ENCODE assay signal across 1 cellular context in the genomic region with DNA sequence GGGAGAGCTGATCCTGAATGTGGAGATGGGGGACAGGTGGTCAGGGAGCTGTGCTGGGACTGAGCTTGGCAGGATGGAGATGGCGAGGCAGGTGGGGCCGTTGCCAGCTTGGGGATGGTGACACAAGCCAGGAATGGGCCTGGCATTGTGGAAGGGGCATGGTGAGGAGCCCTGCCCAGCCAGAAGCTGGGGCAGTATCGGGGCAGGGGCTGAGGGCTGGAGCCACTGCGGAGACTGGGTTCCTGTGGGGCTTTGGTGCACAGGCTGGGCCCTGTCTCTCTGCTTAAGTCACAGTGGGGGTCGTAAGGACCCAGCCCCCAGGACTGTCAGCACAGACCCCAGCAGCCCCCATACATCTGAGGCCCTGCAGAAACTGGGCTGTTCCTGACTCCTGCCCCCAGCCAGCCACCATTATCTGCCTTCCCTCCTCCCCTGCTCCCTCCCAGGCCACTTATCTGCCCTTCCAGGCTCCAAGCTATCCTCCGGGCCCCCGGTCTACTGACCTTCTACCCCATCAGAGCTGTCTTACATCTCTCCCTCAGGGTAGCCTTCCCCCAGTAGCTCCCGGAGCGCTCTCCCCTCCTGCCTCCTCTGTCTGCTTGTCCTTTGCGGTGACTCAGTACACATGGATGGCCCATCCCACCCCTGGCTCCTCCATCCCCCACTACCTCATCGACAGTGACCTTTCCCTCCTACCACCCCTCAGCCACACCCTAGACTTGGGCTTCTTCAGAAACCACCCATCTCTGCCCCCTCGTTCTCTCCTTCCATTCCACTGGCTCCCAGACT.
TF ChIP-seq lines count a peak whose summit lies in the region.

No MANE protein-coding gene starts in this region.

TF ChIP-seq in K562, 482 proteins besides CTCF, POLR2A, EP300 and RAD21 (continued from another document and continues in another):
- TF ChIP-seq ZNF655 (CRISPR knock-in tag; IDR thresholded peaks at IDR 0.05) (no peak), CAMTA2 (CRISPR knock-in tag; conservative IDR thresholded peaks at IDR 0.05) (no peak), FOXJ2 (tag; IDR thresholded peaks at IDR 0.05) (no peak), NR2F6 (CRISPR knock-in tag; IDR thresholded peaks at IDR 0.05) (no peak), ZKSCAN1 (IDR thresholded peaks at IDR 0.05; ENCODE audit: low read depth, low read length) (no peak), ZNF592 (IDR thresholded peaks at IDR 0.05) (peak; percentile 22; the same call in 1 of the 2 replicates), CHD2 (IDR thresholded peaks at IDR 0.05; ENCODE audit: low read depth, low read length) (no peak), POLR2AphosphoS5 (IDR thresholded peaks at IDR 0.05; ENCODE audit: control insufficient read depth, insufficient read depth, low read depth, low read length) (peak; percentile 86), FOXK1 (CRISPR knock-in tag; IDR thresholded peaks at IDR 0.05; ENCODE audit: borderline replicate concordance) (peak; percentile 19; the same call in 1 of the 2 replicates), NFIX (CRISPR knock-in tag; IDR thresholded peaks at IDR 0.05; ENCODE audit: low read depth) (no peak), E4F1 (CRISPR knock-in tag; IDR thresholded peaks at IDR 0.05; ENCODE audit: borderline replicate concordance) (no peak), DDX20 (tag; IDR thresholded peaks at IDR 0.05; ENCODE audit: low read depth) (no peak), ZNF518B (CRISPR knock-in tag; IDR thresholded peaks at IDR 0.05) (no peak), CXXC5 (CRISPR knock-in tag; IDR thresholded peaks at IDR 0.05) (no peak), ZNF830 (CRISPR knock-in tag; IDR thresholded peaks at IDR 0.05) (no peak), OTX1 (CRISPR knock-in tag; IDR thresholded peaks at IDR 0.05) (0 out of 2 replicates have a peak, but pooled peaks have one; percentile 48), MYC (IDR thresholded peaks at IDR 0.05; ENCODE audit: low read depth, low read length) (peak; percentile 14; the same call in 1 of the 2 replicates), MYC (CRISPR knock-in tag; IDR thresholded peaks at IDR 0.05; ENCODE audit: borderline replicate concordance, low read depth) (no peak), DACH1 (IDR thresholded peaks at IDR 0.05; ENCODE audit: partially characterized antibody) (no peak), MTF1 (CRISPR knock-in tag; IDR thresholded peaks at IDR 0.05; ENCODE audit: borderline replicate concordance) (no peak), ZNF274 (IDR thresholded peaks at IDR 0.05; ENCODE audit: borderline replicate concordance, low read depth, low read length) (no peak), KLF10 (CRISPR knock-in tag; IDR thresholded peaks at IDR 0.05) (no peak), ZBTB7A (IDR thresholded peaks at IDR 0.05; ENCODE audit: borderline replicate concordance, control insufficient read depth, low read depth, low read length) (peak; percentile 94), ZSCAN29 (IDR thresholded peaks at IDR 0.05) (no peak), USF2 (CRISPR knock-in tag; IDR thresholded peaks at IDR 0.05) (no peak), ZNF165 (CRISPR knock-in tag; IDR thresholded peaks at IDR 0.05; ENCODE audit: borderline replicate concordance) (no peak), HDGF (IDR thresholded peaks at IDR 0.05) (peak; percentile 81), MCM7 (IDR thresholded peaks at IDR 0.05) (no peak), RBM25 (IDR thresholded peaks at IDR 0.05; ENCODE audit: low read depth, low read length, severe bottlenecking) (no peak), ESRRA (IDR thresholded peaks at IDR 0.05; ENCODE audit: borderline replicate concordance, low read depth) (0 out of 2 replicates have a peak, but pooled peaks have one; percentile 20), RNF2 (IDR thresholded peaks at IDR 0.05) (no peak), ZNF431 (CRISPR knock-in tag; IDR thresholded peaks at IDR 0.05) (no peak), NCOR1 (IDR thresholded peaks at IDR 0.05) (peak; percentile 93), COPS2 (conservative IDR thresholded peaks at IDR 0.05) (no peak), ELF4 (CRISPR knock-in tag; IDR thresholded peaks at IDR 0.05) (no peak; the same call in 1 of the 2 replicates), NR3C1 (CRISPR knock-in tag; IDR thresholded peaks at IDR 0.05) (no peak), ZNF695 (CRISPR knock-in tag; IDR thresholded peaks at IDR 0.05) (no peak), SMARCA5 (IDR thresholded peaks at IDR 0.05) (no peak), XRCC4 (IDR thresholded peaks at IDR 0.05; ENCODE audit: extremely low read depth, insufficient read depth, insufficient read length) (no peak), HDAC6 (IDR thresholded peaks at IDR 0.05; ENCODE audit: low read depth, low read length) (no peak), NUFIP1 (IDR thresholded peaks at IDR 0.05; ENCODE audit: partially characterized antibody) (no peak), NFATC3 (IDR thresholded peaks at IDR 0.05) (no peak)
- TF ChIP-seq, protein P1, sequence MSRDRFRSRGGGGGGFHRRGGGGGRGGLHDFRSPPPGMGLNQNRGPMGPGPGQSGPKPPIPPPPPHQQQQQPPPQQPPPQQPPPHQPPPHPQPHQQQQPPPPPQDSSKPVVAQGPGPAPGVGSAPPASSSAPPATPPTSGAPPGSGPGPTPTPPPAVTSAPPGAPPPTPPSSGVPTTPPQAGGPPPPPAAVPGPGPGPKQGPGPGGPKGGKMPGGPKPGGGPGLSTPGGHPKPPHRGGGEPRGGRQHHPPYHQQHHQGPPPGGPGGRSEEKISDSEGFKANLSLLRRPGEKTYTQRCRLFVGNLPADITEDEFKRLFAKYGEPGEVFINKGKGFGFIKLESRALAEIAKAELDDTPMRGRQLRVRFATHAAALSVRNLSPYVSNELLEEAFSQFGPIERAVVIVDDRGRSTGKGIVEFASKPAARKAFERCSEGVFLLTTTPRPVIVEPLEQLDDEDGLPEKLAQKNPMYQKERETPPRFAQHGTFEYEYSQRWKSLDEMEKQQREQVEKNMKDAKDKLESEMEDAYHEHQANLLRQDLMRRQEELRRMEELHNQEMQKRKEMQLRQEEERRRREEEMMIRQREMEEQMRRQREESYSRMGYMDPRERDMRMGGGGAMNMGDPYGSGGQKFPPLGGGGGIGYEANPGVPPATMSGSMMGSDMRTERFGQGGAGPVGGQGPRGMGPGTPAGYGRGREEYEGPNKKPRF (IDR thresholded peaks at IDR 0.05; ENCODE audit: low read depth, low read length), result no peak
- TF ChIP-seq, protein P2, sequence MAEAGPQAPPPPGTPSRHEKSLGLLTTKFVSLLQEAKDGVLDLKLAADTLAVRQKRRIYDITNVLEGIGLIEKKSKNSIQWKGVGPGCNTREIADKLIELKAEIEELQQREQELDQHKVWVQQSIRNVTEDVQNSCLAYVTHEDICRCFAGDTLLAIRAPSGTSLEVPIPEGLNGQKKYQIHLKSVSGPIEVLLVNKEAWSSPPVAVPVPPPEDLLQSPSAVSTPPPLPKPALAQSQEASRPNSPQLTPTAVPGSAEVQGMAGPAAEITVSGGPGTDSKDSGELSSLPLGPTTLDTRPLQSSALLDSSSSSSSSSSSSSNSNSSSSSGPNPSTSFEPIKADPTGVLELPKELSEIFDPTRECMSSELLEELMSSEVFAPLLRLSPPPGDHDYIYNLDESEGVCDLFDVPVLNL (CRISPR knock-in tag; IDR thresholded peaks at IDR 0.05; ENCODE audit: low read depth), result no peak
- TF ChIP-seq, protein P3, sequence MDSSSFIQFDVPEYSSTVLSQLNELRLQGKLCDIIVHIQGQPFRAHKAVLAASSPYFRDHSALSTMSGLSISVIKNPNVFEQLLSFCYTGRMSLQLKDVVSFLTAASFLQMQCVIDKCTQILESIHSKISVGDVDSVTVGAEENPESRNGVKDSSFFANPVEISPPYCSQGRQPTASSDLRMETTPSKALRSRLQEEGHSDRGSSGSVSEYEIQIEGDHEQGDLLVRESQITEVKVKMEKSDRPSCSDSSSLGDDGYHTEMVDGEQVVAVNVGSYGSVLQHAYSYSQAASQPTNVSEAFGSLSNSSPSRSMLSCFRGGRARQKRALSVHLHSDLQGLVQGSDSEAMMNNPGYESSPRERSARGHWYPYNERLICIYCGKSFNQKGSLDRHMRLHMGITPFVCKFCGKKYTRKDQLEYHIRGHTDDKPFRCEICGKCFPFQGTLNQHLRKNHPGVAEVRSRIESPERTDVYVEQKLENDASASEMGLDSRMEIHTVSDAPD (CRISPR knock-in tag; IDR thresholded peaks at IDR 0.05), result no peak
- TF ChIP-seq, protein P4, sequence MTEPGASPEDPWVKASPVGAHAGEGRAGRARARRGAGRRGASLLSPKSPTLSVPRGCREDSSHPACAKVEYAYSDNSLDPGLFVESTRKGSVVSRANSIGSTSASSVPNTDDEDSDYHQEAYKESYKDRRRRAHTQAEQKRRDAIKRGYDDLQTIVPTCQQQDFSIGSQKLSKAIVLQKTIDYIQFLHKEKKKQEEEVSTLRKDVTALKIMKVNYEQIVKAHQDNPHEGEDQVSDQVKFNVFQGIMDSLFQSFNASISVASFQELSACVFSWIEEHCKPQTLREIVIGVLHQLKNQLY (CRISPR knock-in tag; conservative IDR thresholded peaks at IDR 0.05), result no peak
